8 cellular contexts compared by ENCODE assay signal in the genomic region with DNA sequence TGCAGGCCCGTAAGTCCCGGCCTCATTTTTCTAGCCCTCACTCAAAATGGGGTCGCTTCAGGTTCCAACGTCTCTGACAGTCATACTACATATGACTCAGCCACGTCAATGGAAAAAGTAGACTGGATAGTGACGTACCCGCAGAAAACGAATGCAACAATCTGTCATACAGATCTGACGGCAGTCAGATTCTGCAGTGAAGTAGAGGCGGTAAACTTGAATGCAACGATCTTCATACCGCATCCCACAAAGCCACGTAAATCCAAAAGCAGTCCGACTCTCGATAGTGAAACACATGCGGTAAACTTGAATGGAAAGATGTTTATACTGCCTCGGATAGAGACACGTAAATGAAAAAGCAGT.
DNase-seq lines count a peak whose midpoint lies in the region; ATAC-seq lines count a peak whose summit lies in the region.

No MANE protein-coding gene starts in this region.

- peak overlapping the region; percentile 96 for H3K27ac ChIP-seq in duodenal mucosa (ENCODE audit: low read depth, low read length)

- H3K27me3 ChIP-seq in duodenal mucosa (ENCODE audit: control insufficient read depth in 1 of 2, insufficient read depth in 2 of 2, low read length in 2 of 2) = no peaks in the 10 kb centered on the region

- ATAC-seq in HG02759 (IDR thresholded peaks at IDR 0.05; ENCODE audit: unreplicated experiment) = peak; percentile 22

- no peaks in the 10 kb centered on the region for H3K9me3 ChIP-seq in duodenal mucosa (ENCODE audit: control insufficient read depth in 1 of 2, low read length in 2 of 2)

- intact Hi-C loops in posterior cingulate gyrus (cut with DNase I) = no loop called here

- H3K4me3 ChIP-seq in duodenal mucosa (ENCODE audit: low read depth in 1 of 2, low read length in 2 of 2) = peak overlapping the region; percentile 71 to 79

- peak; percentile 48 for DNase-seq in GM03348 (ENCODE audit: low spot score)
- peak; percentile 99 for DNase-seq in NCI-H446 treated with DMSO at 0.1 percent for 48 hours (lab: John Stamatoyannopoulos, UW)
- DNase-seq in activated CD4-positive, alpha-beta T cell treated with anti-CD3 and anti-CD28 coated beads, Interleukin-2, amount 50 U/mL, for 1 hour = peak; percentile 69
- peak; percentile 27 for DNase-seq in midbrain (lab: John Stamatoyannopoulos, UW)
- DNase-seq in stimulated activated CD8-positive, alpha-beta memory T cell treated with anti-CD3 and anti-CD28 coated beads, Interleukin-7, amount 100 ng/mL, for 4 hours (ENCODE audit: low read depth in 2 of 2) = peak; percentile 57 to 83
- no peak for DNase-seq in posterior cingulate gyrus

- H3K36me3 ChIP-seq in duodenal mucosa (ENCODE audit: control insufficient read depth in 1 of 2, insufficient read depth in 2 of 2, low read length in 2 of 2) = no peaks in the 10 kb centered on the region

- peak overlapping the region; percentile 64 to 87 for H3K9ac ChIP-seq in duodenal mucosa (ENCODE audit: low read depth in 1 of 2, low read length in 2 of 2)

- H3K4me1 ChIP-seq in duodenal mucosa (ENCODE audit: control insufficient read depth in 1 of 2, insufficient read depth in 2 of 2, low read length in 2 of 2) = peaks cover 0 to 8% of the 10 kb centered on the region in 2 donors

Comparison
In these comparisons a context has a peak if more than half of its experiments do, and no peak if none do; other contexts are left out.
1. DNase-seq: peak in GM03348 (single experiment), NCI-H446 treated with DMSO at 0.1 percent for 48 hours (single experiment), activated CD4-positive, alpha-beta T cell treated with anti-CD3 and anti-CD28 coated beads, Interleukin-2, amount 50 U/mL, for 1 hour (single experiment), midbrain (single experiment) and stimulated activated CD8-positive, alpha-beta memory T cell treated with anti-CD3 and anti-CD28 coated beads, Interleukin-7, amount 100 ng/mL, for 4 hours (2 of 2); none in posterior cingulate gyrus (0 of 10).